20 cellular contexts compared by ENCODE assay signal in genomic region chr10:101893510-101894120, GRCh38.
"Had no signal": no experiment of that assay in that cellular context is flagged by ENCODE, and none has a peak within 500 bp of the region (broad histone marks: within the 10 kb centered on the region; RNA-seq: fewer than 3 reads in every experiment).

No MANE protein-coding gene starts in this region.

- H3K27me3 ChIP-seq: sigmoid colon, upper lobe of left lung had no signal

- H3K27me3 Mint-ChIP-seq: activated CD4-positive, alpha-beta memory T cell treated with anti-CD3 and anti-CD28 coated beads, Interleukin-2, amount 10 ng/mL, durations not matched to agents 7 days and 5 days; activated naive CD4-positive, alpha-beta T cell treated with anti-CD3 and anti-CD28 coated beads, Interleukin-2, amount 50 U/mL, for 24 hours; naive thymus-derived CD4-positive, alpha-beta T cell; stimulated activated naive B cell treated with anti-CD40 and anti-IgM and Interleukin-4, amounts not matched to agents 10 μg/mL and 1 μg/mL and 100 μg/mL, for 72 hours had no signal

- H3K27ac ChIP-seq: sigmoid colon, thoracic aorta, upper lobe of left lung had no signal

- H3K9me3 ChIP-seq: mucosa of descending colon, sigmoid colon, thoracic aorta, upper lobe of left lung had no signal

- ATAC-seq: activated T-cell treated with anti-CD3 and anti-CD28 coated beads, Interleukin-2, amount 50 U/mL, for 4 hours; left lobe of liver; mucosa of descending colon; naive thymus-derived CD4-positive, alpha-beta T cell; WTC11 had no signal

- H3K27ac Mint-ChIP-seq: activated CD4-positive, alpha-beta memory T cell treated with anti-CD3 and anti-CD28 coated beads, Interleukin-2, amount 10 ng/mL, durations not matched to agents 7 days and 5 days; activated naive CD4-positive, alpha-beta T cell treated with anti-CD3 and anti-CD28 coated beads, Interleukin-2, amount 50 U/mL, for 24 hours; T-helper 2 cell treated with Interferon-gamma antibody and Interleukin-4, amounts not matched to agents 5 μg/mL and 100 μg/mL, for 36 hours; WTC11 had no signal

- FAIRE-seq: keratinocyte, TTC549 had no signal

- H3K36me3 ChIP-seq: thoracic aorta had no signal

- H3K9me3 Mint-ChIP-seq: activated CD4-positive, alpha-beta memory T cell treated with anti-CD3 and anti-CD28 coated beads, Interleukin-2, amount 10 ng/mL, durations not matched to agents 7 days and 5 days; activated naive CD4-positive, alpha-beta T cell treated with anti-CD3 and anti-CD28 coated beads, Interleukin-2, amount 50 U/mL, for 24 hours; activated T-cell treated with anti-CD3 and anti-CD28 coated beads, Interleukin-2, amount 50 U/mL, for 4 hours; naive thymus-derived CD4-positive, alpha-beta T cell; T-helper 2 cell treated with Interferon-gamma antibody and Interleukin-4, amounts not matched to agents 5 μg/mL and 100 μg/mL, for 36 hours; WTC11 had no signal

- H3K36me3 Mint-ChIP-seq: activated naive CD4-positive, alpha-beta T cell treated with anti-CD3 and anti-CD28 coated beads, Interleukin-2, amount 50 U/mL, for 24 hours; WTC11 had no signal

- H3K4me3 Mint-ChIP-seq: activated CD4-positive, alpha-beta memory T cell treated with anti-CD3 and anti-CD28 coated beads, Interleukin-2, amount 10 ng/mL, durations not matched to agents 7 days and 5 days; activated naive CD4-positive, alpha-beta T cell treated with anti-CD3 and anti-CD28 coated beads, Interleukin-2, amount 50 U/mL, for 24 hours; activated T-cell treated with anti-CD3 and anti-CD28 coated beads, Interleukin-2, amount 50 U/mL, for 4 hours; naive thymus-derived CD4-positive, alpha-beta T cell; stimulated activated naive B cell treated with anti-CD40 and anti-IgM and Interleukin-4, amounts not matched to agents 10 μg/mL and 1 μg/mL and 100 μg/mL, for 72 hours; T-helper 2 cell treated with Interferon-gamma antibody and Interleukin-4, amounts not matched to agents 5 μg/mL and 100 μg/mL, for 36 hours; WTC11 had no signal

- DNase-seq: activated CD4-positive, alpha-beta memory T cell treated with anti-CD3 and anti-CD28 coated beads, Interleukin-2, amount 10 ng/mL, durations not matched to agents 7 days and 5 days; activated CD4-positive, alpha-beta T cell treated with anti-CD3 and anti-CD28 coated beads for 4 hours; activated effector memory CD4-positive, alpha-beta T cell treated with Interleukin-2 at 50 U/mL for 16 hours; activated T-cell treated with anti-CD3 and anti-CD28 coated beads, Interleukin-2, amount 50 U/mL, for 4 hours; dermis blood vessel endothelial cell; effector memory CD4-positive, alpha-beta T cell; hypothalamus; mucosa of descending colon; naive thymus-derived CD4-positive, alpha-beta T cell; sigmoid colon; stimulated activated CD4-positive, alpha-beta T cell treated with anti-CD3 and anti-CD28 coated beads, Interleukin-4, amount 100 ng/mL, for 24 hours; stimulated activated naive B cell treated with anti-CD40 and anti-IgM and Interleukin-4, amounts not matched to agents 10 μg/mL and 1 μg/mL and 100 μg/mL, for 72 hours; upper lobe of left lung had no signal

- H3K4me3 ChIP-seq: mucosa of descending colon, sigmoid colon, thoracic aorta, upper lobe of left lung had no signal

- H3K4me1 Mint-ChIP-seq: WTC11 had no signal
